1 cellular context compared by ENCODE assay signal in genomic region chr20:21280496-21281016, GRCh38.
TF ChIP-seq lines count a peak whose summit lies in the region.

No MANE protein-coding gene starts in this region.

TF ChIP-seq in HepG2, 621 proteins besides CTCF, POLR2A, EP300 and RAD21 (continued from another document and continues in another):
- TF ChIP-seq LRRFIP1 (CRISPR knock-in tag; conservative IDR thresholded peaks at IDR 0.05) = no peak
- no peak for TF ChIP-seq ZNF446 (CRISPR knock-in tag; IDR thresholded peaks at IDR 0.05)
- TF ChIP-seq RELA (CRISPR knock-in tag; IDR thresholded peaks at IDR 0.05) = no peak
- no peak for TF ChIP-seq SKIL (CRISPR knock-in tag; IDR thresholded peaks at IDR 0.05; ENCODE audit: borderline replicate concordance)
- TF ChIP-seq AGO2 (optimal IDR thresholded peaks at IDR 0.05; ENCODE audit: low read depth, low read length) = no peak
- TF ChIP-seq NFAT5 (CRISPR knock-in tag; IDR thresholded peaks at IDR 0.05) = no peak
- no peak for TF ChIP-seq SMYD3 (CRISPR knock-in tag; IDR thresholded peaks at IDR 0.05)
- no peak for TF ChIP-seq PLRG1 (conservative IDR thresholded peaks at IDR 0.05)
- TF ChIP-seq PBX3 (CRISPR knock-in tag; IDR thresholded peaks at IDR 0.05; ENCODE audit: borderline replicate concordance) = no peak
- TF ChIP-seq PHF21A (CRISPR knock-in tag; IDR thresholded peaks at IDR 0.05) = no peak; the same call in 1 of the 2 replicates
- TF ChIP-seq ZNF709 (CRISPR knock-in tag; IDR thresholded peaks at IDR 0.05) = no peak
- TF ChIP-seq ADNP (CRISPR knock-in tag; IDR thresholded peaks at IDR 0.05) = 0 out of 2 replicates have a peak, but pooled peaks have one; percentile 43
- TF ChIP-seq SKI (IDR thresholded peaks at IDR 0.05; ENCODE audit: partially characterized antibody) = no peak
- peak; percentile 66 for TF ChIP-seq SIX1 (CRISPR knock-in tag; IDR thresholded peaks at IDR 0.05; ENCODE audit: borderline replicate concordance)
- TF ChIP-seq ZNF17 (CRISPR knock-in tag; IDR thresholded peaks at IDR 0.05) = no peak
- TF ChIP-seq KMT2A (CRISPR knock-in tag; IDR thresholded peaks at IDR 0.05) = no peak
- peak; percentile 79; the same call in 1 of the 2 replicates for TF ChIP-seq KDM6A (CRISPR knock-in tag; IDR thresholded peaks at IDR 0.05; ENCODE audit: low read depth)
- TF ChIP-seq CHD2 (IDR thresholded peaks at IDR 0.05; ENCODE audit: low read depth, low read length) = no peak
- no peak for TF ChIP-seq ZNF501 (CRISPR knock-in tag; IDR thresholded peaks at IDR 0.05)
- TF ChIP-seq XRCC5 (optimal IDR thresholded peaks at IDR 0.05; ENCODE audit: low read length) = peak; percentile 20
- TF ChIP-seq SRF (IDR thresholded peaks at IDR 0.05; ENCODE audit: low read depth, low read length) = no peak
- no peak for TF ChIP-seq ZNF841 (CRISPR knock-in tag; IDR thresholded peaks at IDR 0.05; ENCODE audit: borderline replicate concordance)
- no peak for TF ChIP-seq CENPX (CRISPR knock-in tag; IDR thresholded peaks at IDR 0.05)
- peak; percentile 78 for TF ChIP-seq RARA (CRISPR knock-in tag; IDR thresholded peaks at IDR 0.05)
- TF ChIP-seq BHLHE40 (IDR thresholded peaks at IDR 0.05; ENCODE audit: low read length) = no peak
- TF ChIP-seq BCL3 (CRISPR knock-in tag; IDR thresholded peaks at IDR 0.05) = peak; percentile 42
- TF ChIP-seq NFATC3 (CRISPR knock-in tag; IDR thresholded peaks at IDR 0.05) = no peak
- no peak for TF ChIP-seq CC2D1A (CRISPR knock-in tag; IDR thresholded peaks at IDR 0.05)
- TF ChIP-seq ZNF329 (CRISPR knock-in tag; IDR thresholded peaks at IDR 0.05; ENCODE audit: low read depth) = no peak
- TF ChIP-seq GABPB1 (CRISPR knock-in tag; IDR thresholded peaks at IDR 0.05) = peak; percentile 18; the same call in 1 of the 2 replicates
- no peak for TF ChIP-seq GRHL1 (CRISPR knock-in tag; conservative IDR thresholded peaks at IDR 0.05)
- TF ChIP-seq SATB2 (CRISPR knock-in tag; IDR thresholded peaks at IDR 0.05) = no peak
- TF ChIP-seq TBX2 (CRISPR knock-in tag; IDR thresholded peaks at IDR 0.05; ENCODE audit: borderline replicate concordance) = peak; percentile 73; the same call in 1 of the 2 replicates
- TF ChIP-seq ZMYM2 (CRISPR knock-in tag; IDR thresholded peaks at IDR 0.05) = peak; percentile 97
- no peak for TF ChIP-seq MAX (IDR thresholded peaks at IDR 0.05)
- TF ChIP-seq IKZF1 (IDR thresholded peaks at IDR 0.05) = no peak
- no peak for TF ChIP-seq ZNF777 (CRISPR knock-in tag; IDR thresholded peaks at IDR 0.05)
- TF ChIP-seq ZFP1 (CRISPR knock-in tag; IDR thresholded peaks at IDR 0.05) = no peak
- no peak for TF ChIP-seq ZBTB1 (CRISPR knock-in tag; IDR thresholded peaks at IDR 0.05; ENCODE audit: borderline replicate concordance)
- TF ChIP-seq SSRP1 (CRISPR knock-in tag; IDR thresholded peaks at IDR 0.05) = peak; percentile 83; the same call in 1 of the 2 replicates
- TF ChIP-seq TAF15 (IDR thresholded peaks at IDR 0.05; ENCODE audit: low read depth, low read length, poor library complexity, severe bottlenecking) = no peak
- TF ChIP-seq ZNF510 (CRISPR knock-in tag; IDR thresholded peaks at IDR 0.05; ENCODE audit: low read depth) = no peak
- TF ChIP-seq ZNF569 (CRISPR knock-in tag; IDR thresholded peaks at IDR 0.05; ENCODE audit: borderline replicate concordance) = no peak
- TF ChIP-seq ZNF558 (CRISPR knock-in tag; IDR thresholded peaks at IDR 0.05; ENCODE audit: borderline replicate concordance) = no peak
- TF ChIP-seq KMT2B (CRISPR knock-in tag; IDR thresholded peaks at IDR 0.05) = no peak
- no peak for TF ChIP-seq CCAR2 (optimal IDR thresholded peaks at IDR 0.05; ENCODE audit: low read depth, low read length)
- TF ChIP-seq NFKB2 (CRISPR knock-in tag; IDR thresholded peaks at IDR 0.05; ENCODE audit: borderline replicate concordance) = no peak
- TF ChIP-seq RCOR2 (CRISPR knock-in tag; IDR thresholded peaks at IDR 0.05) = peak; percentile 87; the same call in 1 of the 2 replicates
- TF ChIP-seq ZFP36L2 (CRISPR knock-in tag; IDR thresholded peaks at IDR 0.05) = no peak
- no peak for TF ChIP-seq TBP (CRISPR knock-in tag; IDR thresholded peaks at IDR 0.05)
- no peak for TF ChIP-seq PTBP1 (IDR thresholded peaks at IDR 0.05; ENCODE audit: low read depth, low read length, poor library complexity, severe bottlenecking)
- TF ChIP-seq MYPOP (CRISPR knock-in tag; IDR thresholded peaks at IDR 0.05) = no peak
- peak; percentile 80 for TF ChIP-seq NR2F6 (IDR thresholded peaks at IDR 0.05)
- TF ChIP-seq NR2F6 (CRISPR knock-in tag; IDR thresholded peaks at IDR 0.05) = peak; percentile 76
- TF ChIP-seq KAT7 (CRISPR knock-in tag; IDR thresholded peaks at IDR 0.05; ENCODE audit: borderline replicate concordance) = no peak
- TF ChIP-seq ZNF33A (CRISPR knock-in tag; IDR thresholded peaks at IDR 0.05; ENCODE audit: borderline replicate concordance) = no peak
- TF ChIP-seq TFAP4 (IDR thresholded peaks at IDR 0.05; ENCODE audit: borderline replicate concordance, low read depth) = no peak
- TF ChIP-seq THAP8 (CRISPR knock-in tag; IDR thresholded peaks at IDR 0.05; ENCODE audit: borderline replicate concordance) = no peak
- no peak for TF ChIP-seq ZNF547 (CRISPR knock-in tag; IDR thresholded peaks at IDR 0.05)
